Comparison of ENCODE assay signal across 8 cellular contexts in the genomic region with DNA sequence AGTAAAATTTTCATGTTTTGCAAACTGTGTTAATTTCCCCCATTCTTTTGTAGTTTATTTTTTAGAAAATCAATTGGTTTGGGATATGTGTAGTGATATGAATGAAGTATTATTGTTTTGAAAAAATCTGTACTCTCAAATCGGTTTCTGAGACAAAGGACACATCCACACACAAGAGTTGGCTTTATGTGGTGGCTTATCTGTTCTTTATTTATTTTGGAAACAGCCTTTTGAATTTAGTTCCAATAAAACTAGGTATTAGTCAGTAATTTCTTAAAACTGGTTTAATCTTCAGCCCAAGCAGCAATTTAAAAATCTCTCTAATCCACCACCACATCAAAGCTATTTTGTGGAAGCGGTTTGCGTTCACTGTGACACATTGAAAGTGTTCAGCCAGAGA.
"Had no signal": no experiment of that assay in that cellular context is flagged by ENCODE, and none has a peak within 500 bp of the region (broad histone marks: within the 10 kb centered on the region; RNA-seq: fewer than 3 reads in every experiment).

No MANE protein-coding gene starts in this region.

- H2AFZ ChIP-seq: GM23248 had no signal

- H3K9ac ChIP-seq: GM23248 had no signal

- H3K4me1 ChIP-seq: HAP-1 had no signal

- H3K27ac Mint-ChIP-seq: HFFc6, IgD-negative memory B cell had no signal

- H3K4me3 ChIP-seq: GM23248, HAP-1, K562 had no signal

- DNase-seq: GM23248, GOT3, H7, HFFc6 had no signal

- H3K27me3 Mint-ChIP-seq: IgD-negative memory B cell had no signal

- ATAC-seq: HCT116, K562 had no signal

- H3K9me3 Mint-ChIP-seq: IgD-negative memory B cell had no signal

- H3K4me3 Mint-ChIP-seq: HFFc6, IgD-negative memory B cell had no signal

- H3K27ac ChIP-seq: GM23248 had no signal

- H3K9me3 ChIP-seq: HAP-1 had no signal

- H3K36me3 Mint-ChIP-seq: IgD-negative memory B cell had no signal

- H3K36me3 ChIP-seq: HAP-1 had no signal

- H3K4me1 Mint-ChIP-seq: IgD-negative memory B cell had no signal
